ENCODE assay signal across 26 cellular contexts in the genomic region with DNA sequence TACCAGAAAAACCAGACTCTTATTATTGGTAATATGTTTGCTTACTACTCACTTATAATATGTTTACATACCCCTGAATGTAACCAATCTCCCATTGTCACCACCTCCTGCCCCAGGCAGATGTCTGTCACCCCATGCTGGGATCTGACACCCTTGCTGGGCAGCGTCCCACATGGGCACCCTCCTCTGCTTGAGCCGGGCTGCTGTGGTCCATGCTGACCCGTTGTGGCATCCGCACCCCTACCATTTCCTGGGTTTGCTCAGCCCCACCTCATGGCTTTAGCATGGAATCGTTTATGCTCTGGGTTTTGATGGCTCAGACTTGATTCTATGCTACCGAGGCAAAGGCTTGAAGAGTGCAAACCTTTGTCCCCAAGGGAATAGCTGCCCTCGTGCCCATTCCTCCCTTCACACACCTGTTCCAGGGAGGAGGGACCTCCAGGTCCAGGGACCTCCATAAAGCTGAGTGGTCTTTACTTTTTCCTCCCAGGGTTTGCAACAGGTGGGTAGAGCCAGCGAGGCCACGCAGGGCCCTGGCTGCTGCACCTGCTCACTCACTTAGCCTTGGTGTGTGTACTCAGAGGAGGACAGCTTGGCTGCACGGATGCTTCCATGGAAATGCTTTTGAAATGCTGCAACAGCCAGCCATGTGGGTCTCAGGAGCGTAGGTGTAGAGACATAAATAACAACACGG.
A peak's percentile ranks its signal among the peaks of the same experiment; 100 is the strongest.
DNase-seq lines count a peak whose midpoint lies in the region; FAIRE-seq and TF ChIP-seq lines count a peak whose summit lies in the region.
"Had no signal": no experiment of that assay in that cellular context is flagged by ENCODE, and none has a peak within 500 bp of the region (broad histone marks: within the 10 kb centered on the region; RNA-seq: fewer than 3 reads in every experiment).

No MANE protein-coding gene starts in this region.

- H3K27me3 Mint-ChIP-seq in chondrocyte (ENCODE audit: low read depth) = peaks cover 39% of the 10 kb centered on the region

- peak; percentile 58 for FAIRE-seq in urothelium cell line (lab: Jason Lieb, UNC)
- FAIRE-seq: A204.1 had no signal

- no peak overlapping the region for H3K4me3 Mint-ChIP-seq in chondrocyte (ENCODE audit: unreplicated experiment)
- H3K4me3 Mint-ChIP-seq: activated CD4-positive, alpha-beta memory T cell treated with anti-CD3 and anti-CD28 coated beads, Interleukin-2, amount 10 ng/mL, durations not matched to agents 7 days and 5 days; activated naive CD8-positive, alpha-beta T cell; CD8-positive, alpha-beta memory T cell; neural crest cell had no signal

- DNase-seq in activated effector memory CD4-positive, alpha-beta T cell treated with anti-CD3 and anti-CD28 coated beads, Interleukin-2, amount 50 U/mL, for 16 hours = peak; percentile 55
- DNase-seq in activated effector memory CD4-positive, alpha-beta T cell treated with Interleukin-2 at 50 U/mL for 16 hours = no peak
- DNase-seq in NCI-H2029 (lab: John Stamatoyannopoulos, UW) (peak; percentile 35), NCI-H748 (lab: John Stamatoyannopoulos, UW; ENCODE audit: unreplicated experiment) (peak; percentile 88), urothelium cell line (ENCODE audit: low spot score) (no peak), KBM-7 (no peak), chondrocyte (ENCODE audit: low spot score) (no peak), HT-29 (ENCODE audit: low spot score) (no peak)
- DNase-seq: activated CD4-positive, alpha-beta memory T cell treated with anti-CD3 and anti-CD28 coated beads, Interleukin-2, amount 10 ng/mL, durations not matched to agents 7 days and 5 days; activated CD4-positive, CD25-positive, alpha-beta regulatory T cell treated with anti-CD3 and anti-CD28 coated beads, Interleukin-2, amount 50 U/mL, for 72 hours; activated CD8-positive, alpha-beta memory T cell treated with anti-CD3 and anti-CD28 coated beads, Interleukin-2, amount 50 U/mL, for 48 hours; aorta; CD8-positive, alpha-beta memory T cell; dermis blood vessel endothelial cell; DMS79 treated with DMSO at 0.1 percent for 48 hours; gastrocnemius medialis; Karpas-422; NCI-H2171; OCI-M1; SK-N-SH; stimulated activated CD4-positive, alpha-beta T cell treated with anti-CD3 and anti-CD28 coated beads, Interleukin-4, amount 100 ng/mL, for 1 hour; T-helper 2 cell had no signal

- no peaks in the 10 kb centered on the region for H3K4me1 Mint-ChIP-seq in chondrocyte (ENCODE audit: low read depth)
- H3K4me1 Mint-ChIP-seq: activated CD4-positive, alpha-beta memory T cell treated with anti-CD3 and anti-CD28 coated beads, Interleukin-2, amount 10 ng/mL, durations not matched to agents 7 days and 5 days; CD8-positive, alpha-beta memory T cell; neural crest cell had no signal

- in situ Hi-C loops in KBM-7 (cut with MboI; ENCODE audit: low pct_unique_long_range_greater_than_20kb, low sequenced_read_pairs) = no loop called here

- H3K27ac Mint-ChIP-seq in chondrocyte (ENCODE audit: unreplicated experiment) = no peak overlapping the region
- H3K27ac Mint-ChIP-seq: activated CD4-positive, alpha-beta memory T cell treated with anti-CD3 and anti-CD28 coated beads, Interleukin-2, amount 10 ng/mL, durations not matched to agents 7 days and 5 days; activated naive CD8-positive, alpha-beta T cell; activated T-helper 2 cell treated with anti-CD3 and anti-CD28 coated beads, Interferon-gamma antibody, Interleukin-2, Interleukin-4, amounts not matched to agents 10 μg/mL and 5 μg/mL and 100 μg/mL, durations not matched to agents 14 hours and 24 hours and 36 hours; CD8-positive, alpha-beta memory T cell had no signal

- no peaks in the 10 kb centered on the region for H3K9me3 Mint-ChIP-seq in chondrocyte (ENCODE audit: low read depth)
- H3K9me3 Mint-ChIP-seq: activated CD4-positive, alpha-beta memory T cell treated with anti-CD3 and anti-CD28 coated beads, Interleukin-2, amount 10 ng/mL, durations not matched to agents 7 days and 5 days; activated T-helper 2 cell treated with anti-CD3 and anti-CD28 coated beads, Interferon-gamma antibody, Interleukin-2, Interleukin-4, amounts not matched to agents 10 μg/mL and 5 μg/mL and 100 μg/mL, durations not matched to agents 14 hours and 24 hours and 36 hours; CD8-positive, alpha-beta memory T cell; neural crest cell had no signal

- H3K36me3 Mint-ChIP-seq in chondrocyte (ENCODE audit: low read depth) = no peaks in the 10 kb centered on the region
- H3K36me3 Mint-ChIP-seq: activated naive CD8-positive, alpha-beta T cell; CD8-positive, alpha-beta memory T cell had no signal

- TF ChIP-seq CTCF in chondrocyte (IDR thresholded peaks at IDR 0.05) = no peak

Comparison
In these comparisons a context has a peak if more than half of its experiments do, and no peak if none do; other contexts are left out.
1. DNase-seq: peak in activated effector memory CD4-positive, alpha-beta T cell treated with anti-CD3 and anti-CD28 coated beads, Interleukin-2, amount 50 U/mL, for 16 hours (single experiment), NCI-H2029 (single experiment) and NCI-H748 (single experiment); none in activated effector memory CD4-positive, alpha-beta T cell treated with Interleukin-2 at 50 U/mL for 16 hours (single experiment), urothelium cell line (single experiment), KBM-7 (single experiment), chondrocyte (single experiment) and HT-29 (single experiment).